Comparison of ENCODE assay signal across 8 cellular contexts in genomic region chr1:67685067-67685557, GRCh38. TPM values are rescaled to one million over a fixed set of nuclear protein-coding genes. Genes with fewer than 3 reads are reported as not detected.
A peak's percentile ranks its signal among the peaks of the same experiment; 100 is the strongest.
DNase-seq lines count a peak whose midpoint lies in the region; ATAC-seq and TF ChIP-seq lines count a peak whose summit lies in the region.

Gene GADD45A, plus strand, starts transcription at chr1:67685201. Its CDS starts 294 bp downstream, at chr1:67685495.

- H3K9me3 Mint-ChIP-seq in activated T-cell treated with anti-CD3 and anti-CD28 coated beads, Interleukin-2, amount 50 U/mL, for 4 hours, result no peaks in the 10 kb centered on the region
- no peaks in the 10 kb centered on the region for H3K9me3 Mint-ChIP-seq in stimulated activated effector memory CD8-positive, alpha-beta T cell treated with anti-CD3 and anti-CD28 coated beads, Interleukin-12 subunit alpha, Interleukin-12 subunit beta, amount 100 ng/mL, for 72 hours

- H3K27ac Mint-ChIP-seq in stimulated activated effector memory CD8-positive, alpha-beta T cell treated with anti-CD3 and anti-CD28 coated beads, Interleukin-12 subunit alpha, Interleukin-12 subunit beta, amount 100 ng/mL, for 72 hours, result peak within 1 kb of the TSS; percentile 96

- no TSS peak for BruUV-seq in Panc1 (replicated peaks; lab: Mats Ljungman, UMichigan)

- H3K36me3 ChIP-seq in Panc1 (ENCODE audit: control insufficient read depth, insufficient read depth, low read length) (peaks cover 21% of the 10 kb centered on the region), muscle layer of duodenum (ENCODE audit: control insufficient read depth in 1 of 2, insufficient read depth in 2 of 2, low read length in 2 of 2) (peaks cover 22 to 23% of the 10 kb centered on the region in 2 donors)

- H3K27me3 ChIP-seq in Panc1 (ENCODE audit: control insufficient read depth, insufficient read depth, low read length) (no peaks in the 10 kb centered on the region), muscle layer of duodenum (ENCODE audit: low read depth, low read length) (no peaks in the 10 kb centered on the region)

- H3K27ac ChIP-seq in Panc1 (ENCODE audit: low read length) (peak within 1 kb of the TSS; percentile 98), muscle layer of duodenum (ENCODE audit: low read length) (peak within 1 kb of the TSS; percentile 88)

- peak within 1 kb of the TSS; percentile 84 to 95 for H3K4me3 ChIP-seq in Panc1 (ENCODE audit: low read depth in 2 of 2, low read length in 2 of 2)
- H3K4me3 ChIP-seq in muscle layer of duodenum (ENCODE audit: low read depth in 1 of 2, low read length in 2 of 2), result peak within 1 kb of the TSS; percentile 82 to 94

- CTCF ChIA-PET in Panc1 (lab: Charles Lee), result interaction anchor here (0.6 to 2.3 kb wide), 5 partner anchors 13 to 123 kb away, joined by 4 to 9 read pairs (median 5); no protein-coding TSS in a partner anchor

- no peaks in the 10 kb centered on the region for H3K27me3 Mint-ChIP-seq in activated T-cell treated with anti-CD3 and anti-CD28 coated beads, Interleukin-2, amount 50 U/mL, for 4 hours (ENCODE audit: low read depth)

- in situ Hi-C loops in Panc1 (cut with HindIII; ENCODE audit: low pct_unique_long_range_greater_than_20kb, low sequenced_read_pairs), result no loop called here

- peak; percentile 100 for DNase-seq in DMS53 (lab: John Stamatoyannopoulos, UW)
- DNase-seq in KG1 (lab: John Stamatoyannopoulos, UW), result peak; percentile 89
- DNase-seq in Panc1 (ENCODE audit: low read depth, low spot score), result peak; percentile 98
- peak; percentile 86 for DNase-seq in activated T-cell treated with anti-CD3 and anti-CD28 coated beads, Interleukin-2, amount 50 U/mL, for 4 hours
- DNase-seq in stimulated activated effector memory CD8-positive, alpha-beta T cell treated with anti-CD3 and anti-CD28 coated beads, Interleukin-12 subunit alpha, Interleukin-12 subunit beta, amount 100 ng/mL, for 72 hours (ENCODE audit: low spot score in 2 of 2), result peak; percentile 86 to 98

- TF ChIP-seq CTCF in Panc1 (IDR thresholded peaks at IDR 0.05), result no peak

- H3K4me3 Mint-ChIP-seq in activated T-cell treated with anti-CD3 and anti-CD28 coated beads, Interleukin-2, amount 50 U/mL, for 4 hours, result peak within 1 kb of the TSS; percentile 96
- H3K4me3 Mint-ChIP-seq in stimulated activated effector memory CD8-positive, alpha-beta T cell treated with anti-CD3 and anti-CD28 coated beads, Interleukin-12 subunit alpha, Interleukin-12 subunit beta, amount 100 ng/mL, for 72 hours, result peak within 1 kb of the TSS; percentile 88

- POLR2A ChIA-PET in Panc1 (lab: Charles Lee), result interaction anchor here (0.6 to 1.9 kb wide), 11 partner anchors 13 to 183 kb away, joined by 3 to 19 read pairs (median 5); no protein-coding TSS in a partner anchor

- H3K36me3 Mint-ChIP-seq in activated T-cell treated with anti-CD3 and anti-CD28 coated beads, Interleukin-2, amount 50 U/mL, for 4 hours (ENCODE audit: insufficient read depth), result peaks cover 25% of the 10 kb centered on the region
- H3K36me3 Mint-ChIP-seq in stimulated activated effector memory CD8-positive, alpha-beta T cell treated with anti-CD3 and anti-CD28 coated beads, Interleukin-12 subunit alpha, Interleukin-12 subunit beta, amount 100 ng/mL, for 72 hours, result peaks cover 58% of the 10 kb centered on the region

- intact Hi-C loops in Panc1 (cut with micrococcal nuclease; ENCODE audit: unreplicated experiment), result loop anchor here (1.0 to 10.0 kb wide), 3 partner anchors 62 to 150 kb away; no protein-coding TSS in a partner anchor

- H3K4me1 ChIP-seq in Panc1 (ENCODE audit: control insufficient read depth, insufficient read depth, low read length) (peaks cover 40% of the 10 kb centered on the region), muscle layer of duodenum (ENCODE audit: control insufficient read depth in 1 of 2, insufficient read depth in 2 of 2, low read length in 2 of 2) (peaks cover 6 to 13% of the 10 kb centered on the region in 2 donors)

- ATAC-seq in GM21723 (IDR thresholded peaks at IDR 0.05; ENCODE audit: unreplicated experiment), result peak; percentile 89
- peak; percentile 89 for ATAC-seq in Panc1
- peak; percentile 83 to 84 for ATAC-seq in activated T-cell treated with anti-CD3 and anti-CD28 coated beads, Interleukin-2, amount 50 U/mL, for 4 hours
- peak; percentile 90 for ATAC-seq in esophagus mucosa
- ATAC-seq in stimulated activated effector memory CD8-positive, alpha-beta T cell treated with anti-CD3 and anti-CD28 coated beads, Interleukin-12 subunit alpha, Interleukin-12 subunit beta, amount 100 ng/mL, for 72 hours, result peak; percentile 89

- H3K9me3 ChIP-seq in Panc1 (ENCODE audit: control insufficient read depth, insufficient read depth, low read depth, low read length) (no peaks in the 10 kb centered on the region), muscle layer of duodenum (ENCODE audit: control insufficient read depth in 1 of 2, low read length in 2 of 2) (no peaks in the 10 kb centered on the region)

- H3K4me1 Mint-ChIP-seq in activated T-cell treated with anti-CD3 and anti-CD28 coated beads, Interleukin-2, amount 50 U/mL, for 4 hours (ENCODE audit: low read depth), result peaks cover 47% of the 10 kb centered on the region
- peaks cover 42% of the 10 kb centered on the region for H3K4me1 Mint-ChIP-seq in stimulated activated effector memory CD8-positive, alpha-beta T cell treated with anti-CD3 and anti-CD28 coated beads, Interleukin-12 subunit alpha, Interleukin-12 subunit beta, amount 100 ng/mL, for 72 hours

RNA-seq across cellular contexts. Expression of gene GADD45A, which starts in this region (rescaled TPM):
- 106 TPM for total RNA-seq in Panc1 (2021; ENCODE audit: unreplicated experiment)
- 91.6 TPM for polyA plus RNA-seq in Panc1 (2012; ENCODE audit: insufficient read length)
- total RNA-seq in activated T-cell treated with anti-CD3 and anti-CD28 coated beads, Interleukin-2, amount 50 U/mL, for 4 hours, result 10 to 100 TPM; 49.7 to 91.5 (median 56.9) TPM
- 34.5 TPM for total RNA-seq in esophagus mucosa

Comparison
In these comparisons a context has a peak if more than half of its experiments do, and no peak if none do; other contexts are left out.
1. Peak in every context shown above with its lines: DNase-seq, ATAC-seq, H3K4me3 ChIP-seq and H3K27ac ChIP-seq.